35 cellular contexts compared by ENCODE assay signal in genomic region chr2:120677696-120678095, GRCh38. TPM values are rescaled to one million over a fixed set of nuclear protein-coding genes. Genes with fewer than 3 reads are reported as not detected.
"Had no signal": no experiment of that assay in that cellular context is flagged by ENCODE, and none has a peak within 500 bp of the region (broad histone marks: within the 10 kb centered on the region; RNA-seq: fewer than 3 reads in every experiment).

No MANE protein-coding gene starts in this region.

- H3K4me1 ChIP-seq: adrenal gland, left lung, neural progenitor cell, parathyroid adenoma, uterus had no signal

- H3K4me3 Mint-ChIP-seq: activated naive CD8-positive, alpha-beta T cell; dendritic cell treated with granulocyte-macrophage colony-stimulating factor and Interleukin-4, amounts not matched to agents 40 ng/mL and 50 ng/mL, for 4 days; endodermal cell; natural killer cell; neural progenitor cell; stimulated activated naive B cell treated with anti-CD40 and anti-IgM and Interleukin-4, amounts not matched to agents 10 μg/mL and 1 μg/mL and 100 μg/mL, for 72 hours; T-helper 17 cell had no signal

- DNase-seq: activated CD4-positive, alpha-beta T cell treated with anti-CD3 and anti-CD28 coated beads for 48 hours; activated CD4-positive, alpha-beta T cell treated with anti-CD3 and anti-CD28 coated beads, Interleukin-2, amount 50 U/mL, for 48 hours; activated CD8-positive, alpha-beta memory T cell treated with anti-CD3 and anti-CD28 coated beads for 24 hours; activated effector memory CD4-positive, alpha-beta T cell treated with Interleukin-2 at 50 U/mL for 16 hours; activated naive CD4-positive, alpha-beta T cell treated with Interleukin-2 at 50 U/mL for 16 hours; adrenal gland; aorta; caudate nucleus; endodermal cell; gastrocnemius medialis; glutamatergic neuron; left lung; lower lobe of right lung; mesendoderm; natural killer cell; occipital lobe; psoas muscle; stimulated activated CD4-positive, alpha-beta T cell treated with anti-CD3 and anti-CD28 coated beads, Interleukin-15, amount 100 ng/mL, for 24 hours; stimulated activated CD4-positive, alpha-beta T cell treated with anti-CD3 and anti-CD28 coated beads, Interleukin-2, amount 100 ng/mL, for 24 hours; stimulated activated naive B cell treated with anti-CD40 and anti-IgM and Interleukin-4, amounts not matched to agents 10 μg/mL and 1 μg/mL and 100 μg/mL, for 72 hours; stomach; T-helper 17 cell; T1000; transverse colon; uterus; WERI-Rb-1 had no signal

- H3K27ac ChIP-seq: gastrocnemius medialis, left lung, lower lobe of right lung, neural progenitor cell, parathyroid adenoma, psoas muscle, stomach, suprapubic skin, transverse colon, uterus, WERI-Rb-1 had no signal

- FAIRE-seq: islet of Langerhans had no signal

- H3K27ac Mint-ChIP-seq: activated naive CD8-positive, alpha-beta T cell; dendritic cell treated with granulocyte-macrophage colony-stimulating factor and Interleukin-4, amounts not matched to agents 40 ng/mL and 50 ng/mL, for 4 days; endodermal cell; natural killer cell; neural progenitor cell; stimulated activated naive B cell treated with anti-CD40 and anti-IgM and Interleukin-4, amounts not matched to agents 10 μg/mL and 1 μg/mL and 100 μg/mL, for 72 hours; T-helper 17 cell had no signal

- H2AFZ ChIP-seq: neural progenitor cell, parathyroid adenoma had no signal

- H3K4me1 Mint-ChIP-seq: endodermal cell, natural killer cell, neural progenitor cell had no signal

- H3K36me3 Mint-ChIP-seq: activated naive CD8-positive, alpha-beta T cell; natural killer cell; neural progenitor cell; stimulated activated naive B cell treated with anti-CD40 and anti-IgM and Interleukin-4, amounts not matched to agents 10 μg/mL and 1 μg/mL and 100 μg/mL, for 72 hours had no signal

- ATAC-seq: activated CD4-positive, CD25-positive, alpha-beta regulatory T cell treated with anti-CD3 and anti-CD28 coated beads, Interleukin-2, amount 50 U/mL, for 24 hours; esophagus mucosa; gastrocnemius medialis; left lung; lower lobe of right lung; natural killer cell; psoas muscle; stimulated activated naive B cell treated with anti-CD40 and anti-IgM and Interleukin-4, amounts not matched to agents 10 μg/mL and 1 μg/mL and 100 μg/mL, for 72 hours; T-helper 17 cell had no signal

- H3K4me3 ChIP-seq: adrenal gland, gastrocnemius medialis, left lung, lower lobe of right lung, neural progenitor cell, psoas muscle, stomach, suprapubic skin, transverse colon, uterus had no signal

- H3K9ac ChIP-seq: neural progenitor cell, parathyroid adenoma had no signal

- H3K27me3 ChIP-seq: uterus had no signal

- H3K9me3 ChIP-seq: adrenal gland, gastrocnemius medialis, left lung, lower lobe of right lung, psoas muscle, stomach, suprapubic skin, transverse colon, uterus had no signal

- H3K4me2 ChIP-seq: neural progenitor cell had no signal

- H3K79me2 ChIP-seq: parathyroid adenoma had no signal

- H3K36me3 ChIP-seq: adrenal gland, gastrocnemius medialis, left lung, lower lobe of right lung, neural progenitor cell, stomach, suprapubic skin, transverse colon, uterus, WERI-Rb-1 had no signal

- H3K9me3 Mint-ChIP-seq: dendritic cell treated with granulocyte-macrophage colony-stimulating factor and Interleukin-4, amounts not matched to agents 40 ng/mL and 50 ng/mL, for 4 days; endodermal cell; natural killer cell; stimulated activated naive B cell treated with anti-CD40 and anti-IgM and Interleukin-4, amounts not matched to agents 10 μg/mL and 1 μg/mL and 100 μg/mL, for 72 hours had no signal

RNA-seq across cellular contexts. Expression of gene GLI2, which starts 58.0 kb away (rescaled TPM):
- total RNA-seq: mononuclear cell, natural killer cell, T-helper 17 cell had no signal
